ENCODE assay signal across 12 cellular contexts in the genomic region with DNA sequence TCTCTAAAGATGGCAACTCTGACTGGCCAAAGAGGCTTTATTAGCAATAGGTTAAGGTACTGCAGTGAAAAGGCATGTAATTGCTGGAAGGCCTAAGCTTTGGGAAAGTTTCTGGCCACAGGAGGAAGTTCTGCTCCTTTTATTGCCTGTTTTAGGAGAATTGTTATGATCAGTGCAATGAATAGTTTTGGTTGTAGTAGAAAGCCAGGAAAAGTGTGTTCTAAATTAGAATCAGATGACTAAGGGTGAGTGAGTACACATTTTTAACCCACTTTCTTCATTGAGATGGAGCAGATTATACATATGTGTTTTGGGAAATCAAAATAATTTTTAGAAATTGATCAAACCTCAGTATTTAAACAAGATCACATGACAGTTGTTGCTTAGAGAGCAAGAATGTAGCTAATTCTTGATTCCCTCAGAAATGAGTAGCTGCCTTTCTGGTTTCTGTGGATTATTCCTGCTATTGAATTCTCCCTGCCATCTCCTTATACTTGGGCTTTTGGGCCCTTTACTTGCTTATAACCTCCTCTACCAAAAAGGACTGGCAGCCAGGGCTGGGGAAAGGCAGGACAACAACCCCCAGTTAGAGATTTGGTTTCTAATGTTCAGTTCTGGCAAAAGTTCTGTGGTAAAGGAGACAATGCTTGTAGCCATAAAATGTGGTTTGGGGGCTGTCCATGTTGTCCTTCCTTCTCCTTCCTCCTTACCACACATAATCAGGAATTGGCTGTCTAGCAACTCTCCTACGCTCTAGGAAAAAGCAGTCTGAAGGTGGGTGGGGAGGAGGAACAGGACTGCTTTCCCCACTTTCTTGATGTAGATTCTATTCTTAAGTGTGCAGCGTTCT.
DNase-seq lines count a peak whose midpoint lies in the region; ATAC-seq and TF ChIP-seq lines count a peak whose summit lies in the region.
"Had no signal": no experiment of that assay in that cellular context is flagged by ENCODE, and none has a peak within 500 bp of the region (broad histone marks: within the 10 kb centered on the region; RNA-seq: fewer than 3 reads in every experiment).

No MANE protein-coding gene starts in this region.

- TF ChIP-seq CTCF in fibroblast of the aortic adventitia (IDR thresholded peaks at IDR 0.05; ENCODE audit: insufficient read depth, low read length) (no peak), stomach (IDR thresholded peaks at IDR 0.05) (no peak)

- intact Hi-C loops in stomach (cut with DNase I; ENCODE audit: low total_unique reads): no loop called here

- peak overlapping the region; percentile 87 for H3K27ac Mint-ChIP-seq in T-helper 1 cell treated with Interleukin-12 subunit alpha and Interleukin-12 subunit beta and Interleukin-4 antibody, amounts not matched to agents 30 μg/mL and 1 μg/mL, for 36 hours
- H3K27ac Mint-ChIP-seq: activated B cell treated with CpG ODN at 0.5 μM for 24 hours; stimulated activated naive B cell treated with anti-CD40 and anti-IgM and Interleukin-4, amounts not matched to agents 10 μg/mL and 1 μg/mL and 100 μg/mL, for 72 hours had no signal

- no peaks in the 10 kb centered on the region for H3K27me3 Mint-ChIP-seq in T-helper 1 cell treated with Interleukin-12 subunit alpha and Interleukin-12 subunit beta and Interleukin-4 antibody, amounts not matched to agents 30 μg/mL and 1 μg/mL, for 36 hours (ENCODE audit: low read depth)
- H3K27me3 Mint-ChIP-seq: activated B cell treated with CpG ODN at 0.5 μM for 24 hours; stimulated activated naive B cell treated with anti-CD40 and anti-IgM and Interleukin-4, amounts not matched to agents 10 μg/mL and 1 μg/mL and 100 μg/mL, for 72 hours had no signal

- DNase-seq in T-helper 1 cell: no peak
- DNase-seq in SK-N-MC (ENCODE audit: low read depth, low spot score): no peak
- peak; percentile 80 for DNase-seq in fibroblast of the aortic adventitia (ENCODE audit: low read depth)
- DNase-seq in stomach: no peak
- DNase-seq in mucosa of gallbladder (ENCODE audit: low spot score): no peak
- no peak for DNase-seq in NCI-H1417 treated with DMSO at 0.1 percent for 48 hours (lab: John Stamatoyannopoulos, UW)
- DNase-seq: activated B cell treated with CpG ODN at 0.5 μM for 24 hours; NCI-H524 treated with DMSO at 0.1 percent for 48 hours; stimulated activated naive B cell treated with anti-CD40 and anti-IgM and Interleukin-4, amounts not matched to agents 10 μg/mL and 1 μg/mL and 100 μg/mL, for 72 hours had no signal

- H3K36me3 ChIP-seq in SK-N-MC (ENCODE audit: insufficient read depth, low read length) (no peaks in the 10 kb centered on the region), stomach (no peaks in the 10 kb centered on the region)

- no peak for TF ChIP-seq POLR2A in stomach (IDR thresholded peaks at IDR 0.05)

- H3K9me3 ChIP-seq in SK-N-MC (ENCODE audit: low read depth, low read length) (no peaks in the 10 kb centered on the region), stomach (no peaks in the 10 kb centered on the region)

- H3K4me1 ChIP-seq in stomach: peaks cover 0 to 17% (median 12%) of the 10 kb centered on the region in 4 donors

- H3K36me3 Mint-ChIP-seq in T-helper 1 cell treated with Interleukin-12 subunit alpha and Interleukin-12 subunit beta and Interleukin-4 antibody, amounts not matched to agents 30 μg/mL and 1 μg/mL, for 36 hours (ENCODE audit: low read depth): peaks cover 43% of the 10 kb centered on the region

- no peak for ATAC-seq in HG03378 (IDR thresholded peaks at IDR 0.05; ENCODE audit: unreplicated experiment)
- ATAC-seq: HCT116; stimulated activated naive B cell treated with anti-CD40 and anti-IgM and Interleukin-4, amounts not matched to agents 10 μg/mL and 1 μg/mL and 100 μg/mL, for 72 hours had no signal

- 36 to 68% (median 46%) methylated on average over 2 of the region's 2 CpGs for WGBS in stomach, 5 donors

- peak overlapping the region; percentile 70 for H3K4me3 Mint-ChIP-seq in T-helper 1 cell treated with Interleukin-12 subunit alpha and Interleukin-12 subunit beta and Interleukin-4 antibody, amounts not matched to agents 30 μg/mL and 1 μg/mL, for 36 hours
- H3K4me3 Mint-ChIP-seq: activated B cell treated with CpG ODN at 0.5 μM for 24 hours; stimulated activated naive B cell treated with anti-CD40 and anti-IgM and Interleukin-4, amounts not matched to agents 10 μg/mL and 1 μg/mL and 100 μg/mL, for 72 hours had no signal

- TF ChIP-seq EP300 in stomach (IDR thresholded peaks at IDR 0.05): no peak

- peak overlapping the region; percentile 84 for H3K27ac ChIP-seq in SK-N-MC
- H3K27ac ChIP-seq in stomach: peak overlapping the region in 3 of 5 donors; percentile 38 to 71 (median 60)

- H3K27me3 ChIP-seq in stomach: no peaks in the 10 kb centered on the region

- no peak overlapping the region for H3K9ac ChIP-seq in SK-N-MC (ENCODE audit: insufficient read length)

- H3K4me1 Mint-ChIP-seq in T-helper 1 cell treated with Interleukin-12 subunit alpha and Interleukin-12 subunit beta and Interleukin-4 antibody, amounts not matched to agents 30 μg/mL and 1 μg/mL, for 36 hours (ENCODE audit: low read depth): peaks cover 32% of the 10 kb centered on the region
- H3K4me1 Mint-ChIP-seq: activated B cell treated with CpG ODN at 0.5 μM for 24 hours had no signal

- H3K4me3 ChIP-seq in SK-N-MC (no peak overlapping the region), fibroblast of the aortic adventitia (ENCODE audit: low read depth, low read length) (no peak overlapping the region), stomach (no peak overlapping the region)

- H3K9me3 Mint-ChIP-seq in T-helper 1 cell treated with Interleukin-12 subunit alpha and Interleukin-12 subunit beta and Interleukin-4 antibody, amounts not matched to agents 30 μg/mL and 1 μg/mL, for 36 hours: peaks cover 62% of the 10 kb centered on the region
